8 cellular contexts compared by ENCODE assay signal in the genomic region with DNA sequence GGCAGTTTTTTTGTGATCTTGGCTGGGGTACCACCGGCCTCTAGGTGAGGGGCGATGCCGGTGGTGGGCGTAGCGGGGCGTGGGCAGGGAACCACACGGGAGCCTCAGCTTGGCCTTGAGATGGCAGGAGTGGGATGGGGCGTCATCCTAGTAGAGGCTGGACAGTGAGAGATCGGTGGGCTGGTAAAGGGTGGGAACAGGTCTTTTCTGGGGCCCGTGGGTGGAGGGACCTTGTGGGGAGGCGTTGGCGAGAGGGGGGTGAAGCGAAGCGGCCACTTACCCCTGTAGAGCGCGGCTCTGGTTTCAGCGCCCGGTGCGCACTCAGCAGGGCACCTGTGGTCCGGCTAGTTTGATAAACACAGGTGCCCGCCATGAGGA. TPM values are rescaled to one million over a fixed set of nuclear protein-coding genes. Genes with fewer than 3 reads are reported as not detected.
DNase-seq lines count a peak whose midpoint lies in the region; ATAC-seq, FAIRE-seq and TF ChIP-seq lines count a peak whose summit lies in the region.

No MANE protein-coding gene starts in this region.

- intact Hi-C loops in right cardiac atrium (cut with DNase I), result loop anchor here in 3 of 4 donors (5.0 to 10.0 kb wide), 2 partner anchors 46 to 48 kb away; partner anchors contain the start of gene BAK1 (in 2 of the 3)

- WGBS in H9 (ENCODE audit: extremely low coverage, insufficient read length, low lambda C conversion rate), result no CpG with 5 or more reads among the region's 21 CpGs
- WGBS in right cardiac atrium, result 33% methylated on average over 21 of the region's 21 CpGs

- no peak overlapping the region for H4K8ac ChIP-seq in H9 (replicated peaks; ENCODE audit: insufficient read length, low read depth, low read length)

- H3K9me3 ChIP-seq in H9 (ENCODE audit: control insufficient read depth, low read depth, low read length) (no peaks in the 10 kb centered on the region), WERI-Rb-1 (ENCODE audit: severe bottlenecking) (no peaks in the 10 kb centered on the region), right cardiac atrium (ENCODE audit: control insufficient read depth, low read length) (no peaks in the 10 kb centered on the region)

- H3K27me3 ChIP-seq in H9 (ENCODE audit: insufficient read depth, low read length) (no peaks in the 10 kb centered on the region), WERI-Rb-1 (ENCODE audit: insufficient read depth, low read depth, severe bottlenecking) (no peaks in the 10 kb centered on the region), right cardiac atrium (ENCODE audit: control insufficient read depth, insufficient read depth) (no peaks in the 10 kb centered on the region)

- peaks cover 11% of the 10 kb centered on the region for H3K23me2 ChIP-seq in H9 (ENCODE audit: insufficient read length, low read depth, low read length, poor library complexity, severe bottlenecking)

- H3T11ph ChIP-seq in H9 (ENCODE audit: low read length), result no peak overlapping the region

- no peaks in the 10 kb centered on the region for H3K79me2 ChIP-seq in H9 (ENCODE audit: insufficient read depth, low read length)

- H3K4me3 ChIP-seq in WERI-Rb-1 (ENCODE audit: low read depth, low read length) (peak overlapping the region; percentile 42), right cardiac atrium (ENCODE audit: low read length) (peak overlapping the region; percentile 27)

- H3K27ac ChIP-seq in H9 (ENCODE audit: insufficient read length, low read depth, low read length) (no peak overlapping the region), WERI-Rb-1 (peak overlapping the region; percentile 30; the same call in 1 of the 2 replicates), right cardiac atrium (ENCODE audit: low read length) (no peak overlapping the region)

- no peaks in the 10 kb centered on the region for H3K9me3 Mint-ChIP-seq in H9
- no peaks in the 10 kb centered on the region for H3K9me3 Mint-ChIP-seq in stimulated activated effector memory CD8-positive, alpha-beta T cell treated with anti-CD3 and anti-CD28 coated beads, Interleukin-12 subunit alpha, Interleukin-12 subunit beta, amount 100 ng/mL, for 72 hours

- no peak overlapping the region for H3K18ac ChIP-seq in H9 (ENCODE audit: insufficient read length, low read depth, low read length)

- H2BK20ac ChIP-seq in H9 (ENCODE audit: low read depth, low read length, poor library complexity, severe bottlenecking), result no peak overlapping the region

- DNase-seq in H9 (no peak), WERI-Rb-1 (no peak), right cardiac atrium (no peak), NCI-H1048 (lab: John Stamatoyannopoulos, UW) (no peak), D721Med (ENCODE audit: insufficient read length, low spot score) (no peak), NCI-H187 treated with DMSO at 0.1 percent for 48 hours (lab: John Stamatoyannopoulos, UW) (no peak)
- no peak for DNase-seq in stimulated activated effector memory CD8-positive, alpha-beta T cell treated with anti-CD3 and anti-CD28 coated beads, Interleukin-12 subunit alpha, Interleukin-12 subunit beta, amount 100 ng/mL, for 72 hours (ENCODE audit: low spot score in 2 of 2)
- DNase-seq in NK-92 treated with Interleukin-12 subunit alpha and Interleukin-12 subunit beta, amount 100 ng/mL, for 24 hours (lab: John Stamatoyannopoulos, UW), result no peak

- peak overlapping the region; percentile 66 to 77 for H3K4me3 Mint-ChIP-seq in H9
- H3K4me3 Mint-ChIP-seq in stimulated activated effector memory CD8-positive, alpha-beta T cell treated with anti-CD3 and anti-CD28 coated beads, Interleukin-12 subunit alpha, Interleukin-12 subunit beta, amount 100 ng/mL, for 72 hours, result peak overlapping the region; percentile 87

- no peak overlapping the region; a peak in 1 of 7 replicates for H3K27ac Mint-ChIP-seq in H9
- H3K27ac Mint-ChIP-seq in stimulated activated effector memory CD8-positive, alpha-beta T cell treated with anti-CD3 and anti-CD28 coated beads, Interleukin-12 subunit alpha, Interleukin-12 subunit beta, amount 100 ng/mL, for 72 hours, result peak overlapping the region; percentile 80

- peak in 1 of 2 donors; percentile 4 for ATAC-seq in right cardiac atrium
- ATAC-seq in stimulated activated effector memory CD8-positive, alpha-beta T cell treated with anti-CD3 and anti-CD28 coated beads, Interleukin-12 subunit alpha, Interleukin-12 subunit beta, amount 100 ng/mL, for 72 hours, result peak; percentile 1

- no peak overlapping the region for H3K56ac ChIP-seq in H9 (ENCODE audit: insufficient read length, low read depth, low read length)

- no peak for FAIRE-seq in D721Med (lab: Jason Lieb, UNC)

- H3K27me3 Mint-ChIP-seq in H9 (ENCODE audit: low read depth), result peaks cover 17% of the 10 kb centered on the region

- no peak overlapping the region for H4K5ac ChIP-seq in H9 (ENCODE audit: insufficient read length, low read depth, low read length)

- no peak overlapping the region for H3K9ac ChIP-seq in H9 (ENCODE audit: extremely low read depth, insufficient read length, low read length)

- no peaks in the 10 kb centered on the region for H4K20me1 ChIP-seq in H9 (ENCODE audit: control insufficient read depth, insufficient read depth, insufficient read length)

- H3K4me1 ChIP-seq in H9 (ENCODE audit: insufficient read depth, low read length), result peaks cover 2% of the 10 kb centered on the region; the same call in 1 of the 2 replicates
- no peaks in the 10 kb centered on the region for H3K4me1 ChIP-seq in right cardiac atrium (ENCODE audit: control insufficient read depth, insufficient read depth, low read length)

- H3K4me1 Mint-ChIP-seq in H9, result peaks cover 57 to 62% of the 10 kb centered on the region in 2 experiments
- peaks cover 82% of the 10 kb centered on the region for H3K4me1 Mint-ChIP-seq in stimulated activated effector memory CD8-positive, alpha-beta T cell treated with anti-CD3 and anti-CD28 coated beads, Interleukin-12 subunit alpha, Interleukin-12 subunit beta, amount 100 ng/mL, for 72 hours

- peak overlapping the region; percentile 43; the same call in 1 of the 2 replicates for H3K14ac ChIP-seq in H9 (ENCODE audit: insufficient read depth, low read length)

- H2BK120ac ChIP-seq in H9 (ENCODE audit: low read depth, low read length, poor library complexity, severe bottlenecking), result no peak overlapping the region

- no peak overlapping the region for H3K4ac ChIP-seq in H9 (ENCODE audit: low read depth, low read length)

- no peak for TF ChIP-seq CTCF in H9 (conservative IDR thresholded peaks at IDR 0.05)
- no peak for TF ChIP-seq CTCF in WERI-Rb-1 (IDR thresholded peaks at IDR 0.05; ENCODE audit: low read depth, low read length)
- no peak for TF ChIP-seq CTCF in D721Med (IDR thresholded peaks at IDR 0.05; ENCODE audit: insufficient read depth, missing control alignments)

- H2AFZ ChIP-seq in H9 (ENCODE audit: low read length), result no peak overlapping the region

- H3K4me2 ChIP-seq in H9 (ENCODE audit: insufficient read depth, insufficient read length, low read length), result peak overlapping the region; percentile 55

- H3K79me1 ChIP-seq in H9 (ENCODE audit: insufficient read depth, low read depth, low read length, poor library complexity, severe bottlenecking), result no peaks in the 10 kb centered on the region

- no peak overlapping the region for H4K91ac ChIP-seq in H9 (ENCODE audit: insufficient read length, low read depth, low read length)

- no peak overlapping the region for H3K23ac ChIP-seq in H9 (ENCODE audit: insufficient read length, low read depth, low read length)

- H2BK12ac ChIP-seq in H9 (ENCODE audit: insufficient read length, low read depth, low read length), result no peak overlapping the region

- no peak overlapping the region for H2BK5ac ChIP-seq in H9 (ENCODE audit: insufficient read length, low read length)

- H2BK15ac ChIP-seq in H9 (ENCODE audit: low read depth, low read length), result no peak overlapping the region

- H2AK5ac ChIP-seq in H9 (ENCODE audit: insufficient read length, low read length), result no peak overlapping the region

- H3K36me3 Mint-ChIP-seq in H9 (ENCODE audit: insufficient read depth in 1 of 3, low read depth in 3 of 3), result peaks cover 0 to 4% (median 0%) of the 10 kb centered on the region in 3 experiments; a peak in 1 of 7 replicates
- peaks cover 70% of the 10 kb centered on the region for H3K36me3 Mint-ChIP-seq in stimulated activated effector memory CD8-positive, alpha-beta T cell treated with anti-CD3 and anti-CD28 coated beads, Interleukin-12 subunit alpha, Interleukin-12 subunit beta, amount 100 ng/mL, for 72 hours

- H3K36me3 ChIP-seq in WERI-Rb-1, result peaks cover 34% of the 10 kb centered on the region

RNA-seq across cellular contexts. Expression of gene ITPR3, which starts 12.0 kb away (rescaled TPM):
- total RNA-seq in H9 (2021) (39.1 and 40.3 TPM in 2 replicates), right cardiac atrium (1 to 10 TPM; 4.7 to 9.1 (median 6.5) TPM)
- 5.7 TPM for polyA plus RNA-seq in right cardiac atrium

RNA-seq across cellular contexts. Expression of gene BAK1, which starts 53.0 kb away (rescaled TPM):
- total RNA-seq in H9 (2021), result 40.0 and 41.4 TPM in 2 replicates
- total RNA-seq in right cardiac atrium, result 10 to 100 TPM; 14.6 to 17.8 (median 16.7) TPM
- polyA plus RNA-seq in right cardiac atrium, result 17.1 TPM
